Comparison of ENCODE assay signal across 1 cellular context in genomic region chr1:93537924-93538323, GRCh38.
TF ChIP-seq lines count a peak whose summit lies in the region.

No MANE protein-coding gene starts in this region.

TF ChIP-seq in IMR-90, 13 proteins besides CTCF, POLR2A, EP300 and RAD21:
- TF ChIP-seq RCOR1 (IDR thresholded peaks at IDR 0.05; ENCODE audit: insufficient replicate concordance, low read length) (no peak), BHLHE40 (IDR thresholded peaks at IDR 0.05; ENCODE audit: low read depth, low read length) (peak; percentile 74)
